In the genomic region with DNA sequence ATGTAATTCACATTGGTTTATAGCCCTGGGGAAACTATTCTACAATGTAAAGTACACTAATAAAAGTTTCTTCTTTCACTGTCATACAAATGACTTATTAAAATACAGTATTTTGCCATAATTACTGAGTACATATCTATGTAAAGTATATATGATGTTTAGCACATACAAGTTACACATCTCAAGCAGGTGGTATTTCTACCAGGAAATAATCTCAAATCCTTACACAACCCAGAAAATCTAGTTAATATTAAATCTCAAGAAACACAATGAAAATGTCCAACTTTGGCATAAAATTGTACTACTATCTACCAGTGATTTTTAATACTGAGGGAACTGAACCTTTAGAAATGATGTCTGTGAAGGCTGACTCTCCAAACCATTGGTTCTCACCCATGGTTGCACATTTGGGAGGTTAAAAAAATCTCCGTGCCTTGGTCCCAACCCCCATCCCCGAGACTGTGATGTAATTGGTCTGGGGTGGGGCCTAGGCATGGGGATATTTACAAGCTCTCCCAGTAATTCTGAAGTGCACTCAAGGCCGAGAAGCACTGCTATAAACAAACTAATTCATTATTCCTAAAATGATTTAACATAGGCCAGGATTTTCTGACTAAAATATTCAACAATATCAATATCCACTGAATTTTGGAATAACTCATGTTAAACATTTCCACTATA, we compare ENCODE assay signal across 23 cellular contexts. TPM values are rescaled to one million over a fixed set of nuclear protein-coding genes. Genes with fewer than 3 reads are reported as not detected.
DNase-seq lines count a peak whose midpoint lies in the region; ATAC-seq, FAIRE-seq and TF ChIP-seq lines count a peak whose summit lies in the region.
"Had no signal": no experiment of that assay in that cellular context is flagged by ENCODE, and none has a peak within 500 bp of the region (broad histone marks: within the 10 kb centered on the region; RNA-seq: fewer than 3 reads in every experiment).

No MANE protein-coding gene starts in this region.

- peak overlapping the region; percentile 24 for H3K4me3 Mint-ChIP-seq in Calu3 (ENCODE audit: low read depth, unreplicated experiment)
- H3K4me3 Mint-ChIP-seq: CD4-positive, alpha-beta T cell had no signal

- H3K36me3 Mint-ChIP-seq in Calu3 (ENCODE audit: insufficient read depth, unreplicated experiment), result no peaks in the 10 kb centered on the region

- intact Hi-C loops in Calu3 (cut with micrococcal nuclease; ENCODE audit: unreplicated experiment), result no loop called here
- intact Hi-C loops in body of pancreas (cut with DNase I), result no loop called here
- intact Hi-C loops in left colon (cut with DNase I, micrococcal nuclease), result no loop called here
- intact Hi-C loops in pancreas (cut with DNase I), result no loop called here

- H3K27me3 ChIP-seq in body of pancreas (no peaks in the 10 kb centered on the region), pancreas (no peaks in the 10 kb centered on the region)
- H3K27me3 ChIP-seq: BLaER1, Peyer's patch, SJCRH30 had no signal

- H3K4me3 ChIP-seq in body of pancreas (no peak overlapping the region), pancreas (no peak overlapping the region)
- H3K4me3 ChIP-seq: BLaER1, Peyer's patch, SJCRH30 had no signal

- BruUV-seq in Calu3 (replicated peaks; lab: Mats Ljungman, UMichigan), result no TSS peak

- DNase-seq in Calu3 (peak; percentile 44), body of pancreas (peak; percentile 27 to 61 (median 48)), left colon (peak in 1 of 2 donors; percentile 12), pancreas (peak in 3 of 6 donors; percentile 22 to 51 (median 36)), NCI-H1436 (lab: John Stamatoyannopoulos, UW) (no peak), MV-4-11 (lab: John Stamatoyannopoulos, UW) (no peak), NCI-H774 (lab: John Stamatoyannopoulos, UW) (no peak)
- DNase-seq: CD4-positive, alpha-beta T cell; COR-L47; DMS 273 treated with DMSO at 0.1 percent for 48 hours; Karpas-422; NCI-H1417; NCI-H187; NCI-H226; NCI-H524 treated with DMSO at 0.1 percent for 48 hours; Peyer's patch; SJCRH30 had no signal

- TF ChIP-seq CTCF in Calu3 (IDR thresholded peaks at IDR 0.05; ENCODE audit: unreplicated experiment) (no peak), body of pancreas (IDR thresholded peaks at IDR 0.05) (no peak), pancreas (IDR thresholded peaks at IDR 0.05) (no peak)

- H3K36me3 ChIP-seq in body of pancreas (replicated peaks in 1 of 2; ENCODE audit: insufficient read depth in 1 of 2, low read depth in 2 of 2), result no peaks in the 10 kb centered on the region
- no peaks in the 10 kb centered on the region for H3K36me3 ChIP-seq in pancreas
- H3K36me3 ChIP-seq: BLaER1, Peyer's patch, SJCRH30 had no signal

- peaks cover 8% of the 10 kb centered on the region for H3K4me1 Mint-ChIP-seq in Calu3 (ENCODE audit: low read depth, unreplicated experiment)

- H3K27ac ChIP-seq in body of pancreas (peak overlapping the region in 2 of 4 donors; percentile 2 to 69), pancreas (peak overlapping the region in 2 of 4 donors; percentile 44 to 55)
- H3K27ac ChIP-seq: BLaER1, Peyer's patch, SJCRH30 had no signal

- ATAC-seq in body of pancreas, result peak; percentile 78
- peak; percentile 80 for ATAC-seq in left colon
- peak; percentile 84 to 97 (median 88) for ATAC-seq in pancreas
- ATAC-seq in GM19452 (IDR thresholded peaks at IDR 0.05; ENCODE audit: unreplicated experiment), result no peak

- no peaks in the 10 kb centered on the region for H3K9me3 ChIP-seq in body of pancreas
- no peaks in the 10 kb centered on the region for H3K9me3 ChIP-seq in pancreas
- H3K9me3 ChIP-seq: BLaER1, Peyer's patch, SJCRH30 had no signal

- WGBS in body of pancreas, 2 donors, result 24 to 44% methylated on average over 3 of the region's 3 CpGs
- 9 to 33% methylated on average over 3 of the region's 3 CpGs for WGBS in pancreas, 2 donors

- no peaks in the 10 kb centered on the region for H3K27me3 Mint-ChIP-seq in Calu3 (ENCODE audit: unreplicated experiment)
- H3K27me3 Mint-ChIP-seq: CD4-positive, alpha-beta T cell had no signal

- no peak overlapping the region for H3K27ac Mint-ChIP-seq in Calu3 (ENCODE audit: unreplicated experiment)
- H3K27ac Mint-ChIP-seq: CD4-positive, alpha-beta T cell had no signal

- CTCF ChIA-PET in Calu3 (lab: Charles Lee), result no interaction called here

- H3K9me3 Mint-ChIP-seq in Calu3 (ENCODE audit: low read depth, unreplicated experiment), result no peaks in the 10 kb centered on the region
- H3K9me3 Mint-ChIP-seq: CD4-positive, alpha-beta T cell had no signal

- H3K4me1 ChIP-seq in body of pancreas (peaks cover 4% of the 10 kb centered on the region), pancreas (peaks cover 0 to 5% (median 4%) of the 10 kb centered on the region in 3 donors)
- H3K4me1 ChIP-seq: BLaER1, Peyer's patch, SJCRH30 had no signal

- FAIRE-seq in pancreas (lab: Jason Lieb, UNC), result no peak
- FAIRE-seq: GM19239, H54 had no signal

- TF ChIP-seq POLR2A in body of pancreas (IDR thresholded peaks at IDR 0.05), result no peak

RNA-seq across cellular contexts. Expression of a gene that starts 27.6 kb away (rescaled TPM):
- 4.7 and 4.8 TPM in 2 replicates for total RNA-seq in Calu3 (2022)
- total RNA-seq in body of pancreas, result under 1 TPM; 0.26 to 0.33 TPM
- total RNA-seq in left colon, result under 1 TPM; 0.12 to 0.17 TPM
- total RNA-seq in pancreas, result 1 to 10 TPM in 3 of 6 donors, under 1 TPM in 3; 0.32 to 2.4 (median 0.89) TPM
- polyA plus RNA-seq in pancreas, result 1 to 10 TPM; 1.7 to 7.1 TPM
- total RNA-seq: M059J, OCI-LY7, Peyer's patch had no signal

Comparison
In these comparisons a context has a peak if more than half of its experiments do, and no peak if none do; other contexts are left out.
1. DNase-seq: peak in Calu3 (single experiment) and body of pancreas (4 of 4); none in NCI-H1436 (single experiment), MV-4-11 (single experiment) and NCI-H774 (single experiment).